1 cellular context compared by ENCODE assay signal in genomic region chr17:75077072-75077489, GRCh38.
TF ChIP-seq lines count a peak whose summit lies in the region.

No MANE protein-coding gene starts in this region.

TF ChIP-seq in IMR-90, 13 proteins besides CTCF, POLR2A, EP300 and RAD21:
- TF ChIP-seq FOS (IDR thresholded peaks at IDR 0.05; ENCODE audit: low read depth, low read length) (no peak), MAFK (IDR thresholded peaks at IDR 0.05; ENCODE audit: low read depth, low read length) (no peak), CEBPB (IDR thresholded peaks at IDR 0.05; ENCODE audit: low read depth, low read length) (no peak), SMC3 (IDR thresholded peaks at IDR 0.05; ENCODE audit: low read depth, low read length) (no peak), RCOR1 (IDR thresholded peaks at IDR 0.05; ENCODE audit: insufficient replicate concordance, low read length) (no peak), MAZ (IDR thresholded peaks at IDR 0.05; ENCODE audit: borderline replicate concordance, low read depth, low read length) (no peak), CHD1 (IDR thresholded peaks at IDR 0.05; ENCODE audit: low read depth, low read length) (no peak), BHLHE40 (IDR thresholded peaks at IDR 0.05; ENCODE audit: low read depth, low read length) (no peak), NFE2L2 (IDR thresholded peaks at IDR 0.05; ENCODE audit: low read depth, low read length) (no peak), ELK1 (IDR thresholded peaks at IDR 0.05; ENCODE audit: borderline replicate concordance, low read depth, low read length) (no peak), USF2 (IDR thresholded peaks at IDR 0.05; ENCODE audit: low read depth, low read length) (no peak), RFX5 (IDR thresholded peaks at IDR 0.05; ENCODE audit: low read depth, low read length) (no peak), MXI1 (IDR thresholded peaks at IDR 0.05; ENCODE audit: borderline replicate concordance, low read depth, low read length) (no peak)
